Comparison of ENCODE assay signal across 21 cellular contexts in the genomic region with DNA sequence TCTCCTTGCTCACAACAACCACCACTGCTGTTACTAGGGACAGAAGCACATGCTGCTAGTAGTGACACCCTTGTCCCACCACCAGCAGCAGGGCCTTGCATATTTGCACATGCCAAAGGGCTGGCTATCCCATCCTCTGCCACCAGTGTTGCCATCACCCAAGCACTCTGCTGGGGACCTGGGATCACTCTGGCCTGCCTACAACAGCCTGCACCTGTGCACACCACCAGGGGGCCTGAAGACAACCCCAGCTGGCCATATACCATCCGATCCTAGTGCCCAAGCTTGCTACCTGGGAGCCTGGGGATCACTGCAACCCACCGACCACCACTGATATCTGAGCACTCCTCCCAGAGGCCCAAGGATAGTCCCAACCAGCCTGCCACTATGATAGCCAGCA.
"Had no signal": no experiment of that assay in that cellular context is flagged by ENCODE, and none has a peak within 500 bp of the region (broad histone marks: within the 10 kb centered on the region; RNA-seq: fewer than 3 reads in every experiment).

No MANE protein-coding gene starts in this region.

- H3K4me3 ChIP-seq: body of pancreas, colonic mucosa, left lung, thyroid gland, vagina had no signal

- H3K36me3 ChIP-seq: colonic mucosa, left lung, thyroid gland, vagina had no signal

- H3K9me3 ChIP-seq: body of pancreas, colonic mucosa, thyroid gland, vagina had no signal

- ATAC-seq: activated CD8-positive, alpha-beta T cell treated with anti-CD3 and anti-CD28 coated beads for 36 hours; activated T-cell treated with anti-CD3 and anti-CD28 coated beads, Interleukin-2, amount 50 U/mL, for 72 hours; body of pancreas; esophagus mucosa; left lung; naive thymus-derived CD4-positive, alpha-beta T cell; stimulated activated naive B cell treated with anti-CD40 and anti-IgM and Interleukin-4, amounts not matched to agents 10 μg/mL and 1 μg/mL and 100 μg/mL, for 72 hours had no signal

- H3K27me3 ChIP-seq: body of pancreas, colonic mucosa, left lung, thyroid gland, vagina had no signal

- H3K4me1 ChIP-seq: body of pancreas, colonic mucosa, left lung, thyroid gland, vagina had no signal

- DNase-seq: activated CD4-positive, alpha-beta T cell treated with anti-CD3 and anti-CD28 coated beads for 4 hours; activated CD8-positive, alpha-beta memory T cell treated with anti-CD3 and anti-CD28 coated beads, Interleukin-2, amount 50 U/mL, for 4 hours; activated CD8-positive, alpha-beta T cell treated with anti-CD3 and anti-CD28 coated beads for 36 hours; activated gamma-delta T cell treated with Interleukin-2 at 50 U/mL for 16 hours; activated naive CD8-positive, alpha-beta T cell treated with anti-CD3 and anti-CD28 coated beads for 36 hours; activated T-cell treated with anti-CD3 and anti-CD28 coated beads, Interleukin-2, amount 50 U/mL, for 72 hours; amygdala; body of pancreas; caudate nucleus; colonic mucosa; kidney; left lung; mammary epithelial cell; naive thymus-derived CD4-positive, alpha-beta T cell; stimulated activated CD4-positive, alpha-beta T cell treated with anti-CD3 and anti-CD28 coated beads, Interleukin-12 subunit alpha, Interleukin-12 subunit beta, amount 100 ng/mL, for 4 hours; stimulated activated CD4-positive, alpha-beta T cell treated with anti-CD3 and anti-CD28 coated beads, Interleukin-2, amount 100 ng/mL, for 24 hours; stimulated activated naive B cell treated with anti-CD40 and anti-IgM and Interleukin-4, amounts not matched to agents 10 μg/mL and 1 μg/mL and 100 μg/mL, for 72 hours; thyroid gland had no signal

- FAIRE-seq: kidney had no signal

- H3K27ac ChIP-seq: body of pancreas, colonic mucosa, left lung, thyroid gland, vagina, VCaP had no signal
